Comparison of ENCODE assay signal across 15 cellular contexts in genomic region chr22:26445577-26446275, GRCh38. TPM values are rescaled to one million over a fixed set of nuclear protein-coding genes. Genes with fewer than 3 reads are reported as not detected.
A peak's percentile ranks its signal among the peaks of the same experiment; 100 is the strongest.
DNase-seq lines count a peak whose midpoint lies in the region; ATAC-seq, FAIRE-seq and TF ChIP-seq lines count a peak whose summit lies in the region.
"Had no signal": no experiment of that assay in that cellular context is flagged by ENCODE, and none has a peak within 500 bp of the region (broad histone marks: within the 10 kb centered on the region; RNA-seq: fewer than 3 reads in every experiment).

No MANE protein-coding gene starts in this region.

- intact Hi-C loops in left colon (cut with DNase I, micrococcal nuclease) (no loop called here), thyroid gland (cut with DNase I) (no loop called here)

- H3K4me3 ChIP-seq in WERI-Rb-1 (ENCODE audit: low read depth, low read length) (no peak overlapping the region), thyroid gland (replicated peaks in 1 of 3) (no peak overlapping the region)

- H3K27me3 ChIP-seq in WERI-Rb-1 (ENCODE audit: insufficient read depth, low read depth, severe bottlenecking) = no peaks in the 10 kb centered on the region
- no peaks in the 10 kb centered on the region for H3K27me3 ChIP-seq in thyroid gland

- H3K9me3 ChIP-seq in WERI-Rb-1 (ENCODE audit: severe bottlenecking) (no peaks in the 10 kb centered on the region), thyroid gland (no peaks in the 10 kb centered on the region)

- WGBS in thyroid gland, 2 donors = 60 to 75% methylated on average over 15 of the region's 15 CpGs

- TF ChIP-seq CTCF in WERI-Rb-1 (IDR thresholded peaks at IDR 0.05; ENCODE audit: low read depth, low read length) (no peak), thyroid gland (IDR thresholded peaks at IDR 0.05) (no peak)

- H3K27ac ChIP-seq in WERI-Rb-1 = peak overlapping the region; percentile 86
- no peak overlapping the region for H3K27ac ChIP-seq in thyroid gland
- H3K27ac ChIP-seq: KMS-11 had no signal

- H3K36me3 ChIP-seq in WERI-Rb-1 (peaks cover 28% of the 10 kb centered on the region), thyroid gland (peaks cover 0 to under 1% of the 10 kb centered on the region in 2 donors)

- peak; percentile 94 for FAIRE-seq in urothelium cell line (lab: Jason Lieb, UNC)
- FAIRE-seq: HepG2 had no signal

- DNase-seq in NCI-H748 (lab: John Stamatoyannopoulos, UW; ENCODE audit: unreplicated experiment) = peak; percentile 15
- no peak for DNase-seq in NCI-H748 treated with DMSO at 0.1 percent for 48 hours (lab: John Stamatoyannopoulos, UW)
- no peak for DNase-seq in WERI-Rb-1
- DNase-seq in left colon = no peak
- no peak for DNase-seq in urothelium cell line (ENCODE audit: low spot score)
- no peak for DNase-seq in thyroid gland
- no peak for DNase-seq in NOMO-1 treated with dmso at 0.1 percent for 144 hours (lab: John Stamatoyannopoulos, UW; ENCODE audit: unreplicated experiment)
- DNase-seq: CD8-positive, alpha-beta T cell; EL; HCEC 1CT; NCI-H1092; NCI-H187 had no signal

- ATAC-seq in left colon = peak; percentile 64
- ATAC-seq in GM18909 (IDR thresholded peaks at IDR 0.05; ENCODE audit: poor library complexity, unreplicated experiment) = no peak
- ATAC-seq: CD8-positive, alpha-beta T cell; HepG2 had no signal

- TF ChIP-seq POLR2A in thyroid gland (IDR thresholded peaks at IDR 0.05) = no peak

- peaks cover 0 to 6% of the 10 kb centered on the region in 2 donors for H3K4me1 ChIP-seq in thyroid gland

RNA-seq across cellular contexts. Expression of gene ASPHD2, which starts 16.7 kb away (rescaled TPM):
- 1 to 10 TPM; 7.0 to 7.1 TPM for total RNA-seq in left colon
- total RNA-seq in thyroid gland = 1 to 10 TPM in 3 of 4 donors, under 1 TPM in 1; 0.38 to 2.4 (median 1.6) TPM

RNA-seq across cellular contexts. Expression of gene HPS4, which starts 37.9 kb away (rescaled TPM):
- total RNA-seq in left colon (10 to 100 TPM; 21.9 to 26.9 TPM), thyroid gland (10 to 100 TPM; 27.4 to 51.8 (median 39.1) TPM)

RNA-seq across cellular contexts. Expression of gene SRRD, which starts 38.0 kb away (rescaled TPM):
- total RNA-seq in left colon (10 to 100 TPM; 12.5 to 12.8 TPM), thyroid gland (10 to 100 TPM; 17.9 to 37.4 (median 26.2) TPM)
